ENCODE assay signal across 22 cellular contexts in genomic region chr2:53903011-53903410, GRCh38. TPM values are rescaled to one million over a fixed set of nuclear protein-coding genes. Genes with fewer than 3 reads are reported as not detected.
A peak's percentile ranks its signal among the peaks of the same experiment; 100 is the strongest.
DNase-seq lines count a peak whose midpoint lies in the region; ATAC-seq and TF ChIP-seq lines count a peak whose summit lies in the region.
"Had no signal": no experiment of that assay in that cellular context is flagged by ENCODE, and none has a peak within 500 bp of the region (broad histone marks: within the 10 kb centered on the region; RNA-seq: fewer than 3 reads in every experiment).

No MANE protein-coding gene starts in this region.

- no peak overlapping the region for H3K4me3 Mint-ChIP-seq in activated T-cell treated with anti-CD3 and anti-CD28 coated beads, Interleukin-2, amount 50 U/mL, for 72 hours
- no peak overlapping the region for H3K4me3 Mint-ChIP-seq in activated T-cell treated with anti-CD3 and anti-CD28 coated beads, Interleukin-2, amount 50 U/mL, for 4 hours
- H3K4me3 Mint-ChIP-seq in immature natural killer cell, result no peak overlapping the region
- H3K4me3 Mint-ChIP-seq: activated CD4-positive, alpha-beta memory T cell treated with anti-CD3 and anti-CD28 coated beads, Interleukin-2, amount 10 ng/mL, durations not matched to agents 7 days and 5 days; activated naive CD8-positive, alpha-beta T cell treated with anti-CD3 and anti-CD28 coated beads for 36 hours; stimulated activated naive CD8-positive, alpha-beta T cell treated with anti-CD3 and anti-CD28 coated beads, Interleukin-15, Interleukin-2, amounts not matched to agents 100 ng/mL and 50 ng/mL, for 24 hours; type B pancreatic cell had no signal

- H3K36me3 Mint-ChIP-seq in activated T-cell treated with anti-CD3 and anti-CD28 coated beads, Interleukin-2, amount 50 U/mL, for 72 hours (ENCODE audit: insufficient read depth in 2 of 2), result peaks cover 8% of the 10 kb centered on the region in 2 donors
- peaks cover 45% of the 10 kb centered on the region for H3K36me3 Mint-ChIP-seq in activated T-cell treated with anti-CD3 and anti-CD28 coated beads, Interleukin-2, amount 50 U/mL, for 4 hours (ENCODE audit: insufficient read depth)
- H3K36me3 Mint-ChIP-seq in immature natural killer cell, result peaks cover 28 to 56% (median 42%) of the 10 kb centered on the region in 3 donors

- no peak for TF ChIP-seq EP300 in esophagus muscularis mucosa (IDR thresholded peaks at IDR 0.05)

- intact Hi-C loops in esophagus muscularis mucosa (cut with DNase I), result no loop called here

- no peak for ATAC-seq in activated T-cell treated with anti-CD3 and anti-CD28 coated beads, Interleukin-2, amount 50 U/mL, for 72 hours (replicated peaks in 1 of 2)
- ATAC-seq in activated T-cell treated with anti-CD3 and anti-CD28 coated beads, Interleukin-2, amount 50 U/mL, for 4 hours, result no peak
- ATAC-seq: activated CD4-positive, CD25-positive, alpha-beta regulatory T cell treated with anti-CD3 and anti-CD28 coated beads, Interleukin-2, amount 50 U/mL, for 24 hours; gastroesophageal sphincter; lower lobe of right lung had no signal

- no peaks in the 10 kb centered on the region for H3K4me1 ChIP-seq in esophagus muscularis mucosa
- H3K4me1 ChIP-seq: gastroesophageal sphincter, lower lobe of right lung had no signal

- no peak for TF ChIP-seq CTCF in esophagus muscularis mucosa (IDR thresholded peaks at IDR 0.05)

- no peaks in the 10 kb centered on the region for H3K9me3 ChIP-seq in esophagus muscularis mucosa
- H3K9me3 ChIP-seq: gastroesophageal sphincter, lower lobe of right lung had no signal

- H3K4me3 ChIP-seq in esophagus muscularis mucosa, result no peak overlapping the region
- H3K4me3 ChIP-seq: gastroesophageal sphincter, lower lobe of right lung had no signal

- TF ChIP-seq POLR2A in esophagus muscularis mucosa (IDR thresholded peaks at IDR 0.05; ENCODE audit: low read depth), result no peak

- no peaks in the 10 kb centered on the region for H3K9me3 Mint-ChIP-seq in activated T-cell treated with anti-CD3 and anti-CD28 coated beads, Interleukin-2, amount 50 U/mL, for 72 hours
- no peaks in the 10 kb centered on the region for H3K9me3 Mint-ChIP-seq in activated T-cell treated with anti-CD3 and anti-CD28 coated beads, Interleukin-2, amount 50 U/mL, for 4 hours
- H3K9me3 Mint-ChIP-seq in immature natural killer cell, result no peaks in the 10 kb centered on the region
- H3K9me3 Mint-ChIP-seq: activated CD4-positive, alpha-beta memory T cell treated with anti-CD3 and anti-CD28 coated beads, Interleukin-2, amount 10 ng/mL, durations not matched to agents 7 days and 5 days; activated naive CD8-positive, alpha-beta T cell treated with anti-CD3 and anti-CD28 coated beads for 36 hours; stimulated activated naive CD8-positive, alpha-beta T cell treated with anti-CD3 and anti-CD28 coated beads, Interleukin-15, Interleukin-2, amounts not matched to agents 100 ng/mL and 50 ng/mL, for 24 hours; type B pancreatic cell had no signal

- H3K27me3 Mint-ChIP-seq in activated T-cell treated with anti-CD3 and anti-CD28 coated beads, Interleukin-2, amount 50 U/mL, for 72 hours (ENCODE audit: low read depth), result no peaks in the 10 kb centered on the region
- no peaks in the 10 kb centered on the region for H3K27me3 Mint-ChIP-seq in activated T-cell treated with anti-CD3 and anti-CD28 coated beads, Interleukin-2, amount 50 U/mL, for 4 hours (ENCODE audit: low read depth)
- peaks cover 0 to under 1% (median 0%) of the 10 kb centered on the region in 3 donors for H3K27me3 Mint-ChIP-seq in immature natural killer cell (ENCODE audit: low read depth in 3 of 3)
- H3K27me3 Mint-ChIP-seq: activated CD4-positive, alpha-beta memory T cell treated with anti-CD3 and anti-CD28 coated beads, Interleukin-2, amount 10 ng/mL, durations not matched to agents 7 days and 5 days; activated naive CD8-positive, alpha-beta T cell treated with anti-CD3 and anti-CD28 coated beads for 36 hours; stimulated activated naive CD8-positive, alpha-beta T cell treated with anti-CD3 and anti-CD28 coated beads, Interleukin-15, Interleukin-2, amounts not matched to agents 100 ng/mL and 50 ng/mL, for 24 hours; type B pancreatic cell had no signal

- H3K4me1 Mint-ChIP-seq in activated T-cell treated with anti-CD3 and anti-CD28 coated beads, Interleukin-2, amount 50 U/mL, for 72 hours (ENCODE audit: low read depth), result peaks cover 2% of the 10 kb centered on the region
- no peaks in the 10 kb centered on the region for H3K4me1 Mint-ChIP-seq in activated T-cell treated with anti-CD3 and anti-CD28 coated beads, Interleukin-2, amount 50 U/mL, for 4 hours (ENCODE audit: low read depth)
- H3K4me1 Mint-ChIP-seq in immature natural killer cell, result no peaks in the 10 kb centered on the region
- H3K4me1 Mint-ChIP-seq: activated CD4-positive, alpha-beta memory T cell treated with anti-CD3 and anti-CD28 coated beads, Interleukin-2, amount 10 ng/mL, durations not matched to agents 7 days and 5 days had no signal

- H3K27me3 ChIP-seq in esophagus muscularis mucosa, result no peaks in the 10 kb centered on the region
- H3K27me3 ChIP-seq: gastroesophageal sphincter had no signal

- in situ Hi-C loops in SK-MEL-5 (cut with HindIII; ENCODE audit: low pct_unique_long_range_greater_than_20kb, low sequenced_read_pairs), result no loop called here

- H3K27ac Mint-ChIP-seq in activated T-cell treated with anti-CD3 and anti-CD28 coated beads, Interleukin-2, amount 50 U/mL, for 72 hours, result peak overlapping the region; percentile 18
- H3K27ac Mint-ChIP-seq in immature natural killer cell, result peak overlapping the region in 4 of 6 donors; percentile 2 to 58 (median 6)
- H3K27ac Mint-ChIP-seq: activated CD4-positive, alpha-beta memory T cell treated with anti-CD3 and anti-CD28 coated beads, Interleukin-2, amount 10 ng/mL, durations not matched to agents 7 days and 5 days; activated naive CD8-positive, alpha-beta T cell treated with anti-CD3 and anti-CD28 coated beads for 36 hours; stimulated activated naive CD8-positive, alpha-beta T cell treated with anti-CD3 and anti-CD28 coated beads, Interleukin-15, Interleukin-2, amounts not matched to agents 100 ng/mL and 50 ng/mL, for 24 hours; type B pancreatic cell had no signal

- 73% methylated on average over 4 of the region's 4 CpGs for WGBS in esophagus muscularis mucosa

- H3K27ac ChIP-seq in temporal lobe (ENCODE audit: low read depth, low read length), result peak overlapping the region; percentile 62
- H3K27ac ChIP-seq in esophagus muscularis mucosa (replicated peaks in 1 of 4), result no peak overlapping the region
- H3K27ac ChIP-seq: gastroesophageal sphincter, lower lobe of right lung had no signal

- DNase-seq in activated T-cell treated with anti-CD3 and anti-CD28 coated beads, Interleukin-2, amount 50 U/mL, for 72 hours, result no peak
- DNase-seq in activated T-cell treated with anti-CD3 and anti-CD28 coated beads, Interleukin-2, amount 50 U/mL, for 4 hours, result no peak
- peak; percentile 36 for DNase-seq in SK-MEL-5 (ENCODE audit: low read depth, low spot score)
- DNase-seq in immature natural killer cell, result no peak
- no peak for DNase-seq in mucosa of gallbladder (ENCODE audit: low spot score)
- no peak for DNase-seq in NCI-H1930 (lab: John Stamatoyannopoulos, UW)
- DNase-seq in esophagus muscularis mucosa (ENCODE audit: extremely low spot score), result no peak
- DNase-seq: activated CD4-positive, alpha-beta memory T cell treated with anti-CD3 and anti-CD28 coated beads, Interleukin-2, amount 10 ng/mL, durations not matched to agents 7 days and 5 days; activated naive CD8-positive, alpha-beta T cell treated with anti-CD3 and anti-CD28 coated beads for 36 hours; C1 segment of cervical spinal cord; cerebellar nuclear complex; erythroblast; IMR-90; lower lobe of right lung; NCI-H2171; NCI-H524 treated with DMSO at 0.1 percent for 48 hours; stimulated activated CD4-positive, alpha-beta T cell treated with anti-CD3 and anti-CD28 coated beads, Interleukin-4, amount 100 ng/mL, for 24 hours had no signal

- peaks cover 42 to 98% (median 91%) of the 10 kb centered on the region in 4 donors for H3K36me3 ChIP-seq in esophagus muscularis mucosa

RNA-seq across cellular contexts. Expression of gene GPR75, which starts 43.2 kb away (rescaled TPM):
- 1 to 10 TPM; 1.0 to 1.2 TPM for total RNA-seq in activated T-cell treated with anti-CD3 and anti-CD28 coated beads, Interleukin-2, amount 50 U/mL, for 72 hours
- total RNA-seq in activated T-cell treated with anti-CD3 and anti-CD28 coated beads, Interleukin-2, amount 50 U/mL, for 4 hours, result 1 to 10 TPM; 2.4 to 2.8 (median 2.4) TPM
- total RNA-seq in SK-MEL-5 (2014; rRNA removed; shearing (Covaris generic)), result 0.53 and 0.83 TPM in 2 replicates
- 0.82 and 2.3 TPM in 2 replicates for polyA plus RNA-seq in SK-MEL-5 (2015; cell fraction: cytosol; rRNA removed)
- 7.5 and 8.2 TPM in 2 replicates for polyA plus RNA-seq in SK-MEL-5 (2015; cell fraction: nucleus; rRNA removed)
- not detected for polyA plus RNA-seq in immature natural killer cell
- total RNA-seq in temporal lobe (15.0 TPM), mucosa of gallbladder (2.2 TPM), esophagus muscularis mucosa (1 to 10 TPM; 1.2 to 4.6 (median 2.8) TPM)
